Comparison of ENCODE assay signal across 20 cellular contexts in genomic region chr5:133274597-133274935, GRCh38.
DNase-seq lines count a peak whose midpoint lies in the region; ATAC-seq, FAIRE-seq and TF ChIP-seq lines count a peak whose summit lies in the region.
"Had no signal": no experiment of that assay in that cellular context is flagged by ENCODE, and none has a peak within 500 bp of the region (broad histone marks: within the 10 kb centered on the region; RNA-seq: fewer than 3 reads in every experiment).

No MANE protein-coding gene starts in this region.

- intact Hi-C loops in HepG2 (cut with micrococcal nuclease; ENCODE audit: unreplicated experiment), result no loop called here
- intact Hi-C loops in right lobe of liver (cut with DNase I), result no loop called here
- intact Hi-C loops in testis (cut with DNase I; ENCODE audit: low total_unique reads), result no loop called here

- H3K4me3 ChIP-seq in HepG2 (replicated peaks in 1 of 3; ENCODE audit: insufficient read depth in 1 of 3, low read depth in 2 of 3, low read length in 3 of 3) (no peak overlapping the region), right lobe of liver (no peak overlapping the region), fibroblast of villous mesenchyme (ENCODE audit: low read depth, low read length) (no peak overlapping the region), testis (no peak overlapping the region)
- H3K4me3 ChIP-seq: breast epithelium, stomach, upper lobe of left lung had no signal

- FAIRE-seq in HepG2 (lab: Jason Lieb, UNC), result peak; percentile 71
- FAIRE-seq: H54 had no signal

- peak; percentile 88 for ATAC-seq in HepG2
- no peak for ATAC-seq in right lobe of liver
- ATAC-seq in GM21528 (IDR thresholded peaks at IDR 0.05; ENCODE audit: low FRiP score, unreplicated experiment), result no peak
- no peak for ATAC-seq in GM18511 (IDR thresholded peaks at IDR 0.05; ENCODE audit: unreplicated experiment)
- no peak for ATAC-seq in foreskin keratinocyte
- ATAC-seq: T-helper 17 cell had no signal

- peaks cover 17% of the 10 kb centered on the region for H3K4me1 ChIP-seq in HepG2 (ENCODE audit: insufficient read depth, low read length)
- H3K4me1 ChIP-seq in right lobe of liver, result no peaks in the 10 kb centered on the region
- H3K4me1 ChIP-seq in testis, result no peaks in the 10 kb centered on the region
- no peaks in the 10 kb centered on the region for H3K4me1 ChIP-seq in foreskin keratinocyte
- H3K4me1 ChIP-seq: breast epithelium, stomach had no signal

- TF ChIP-seq POLR2A in HepG2 (IDR thresholded peaks at IDR 0.05; ENCODE audit: insufficient read depth in 1 of 2, low read depth in 2 of 2, low read length in 2 of 2), result no peak
- TF ChIP-seq POLR2A in right lobe of liver (IDR thresholded peaks at IDR 0.05), result no peak
- no peak for TF ChIP-seq POLR2A in testis (IDR thresholded peaks at IDR 0.05)

- no peak for TF ChIP-seq CTCF in HepG2 (CRISPR knock-in tag; IDR thresholded peaks at IDR 0.05)
- TF ChIP-seq CTCF in right lobe of liver (IDR thresholded peaks at IDR 0.05), result no peak
- no peak for TF ChIP-seq CTCF in fibroblast of villous mesenchyme (IDR thresholded peaks at IDR 0.05; ENCODE audit: insufficient read depth, low read depth, low read length)
- no peak for TF ChIP-seq CTCF in testis (IDR thresholded peaks at IDR 0.05)
- no peak for TF ChIP-seq CTCF in foreskin keratinocyte (conservative IDR thresholded peaks at IDR 0.05)

- CTCF ChIA-PET in HepG2 (lab: Yijun Ruan, JAX; ENCODE audit: low intra/inter-chr PET ratio, low total read pairs), result no interaction called here

- no peak overlapping the region for H3K27ac ChIP-seq in HepG2 (ENCODE audit: extremely low read length, insufficient read depth, low read length)
- no peak overlapping the region for H3K27ac ChIP-seq in right lobe of liver
- no peak overlapping the region for H3K27ac ChIP-seq in testis
- H3K27ac ChIP-seq in foreskin keratinocyte, result no peak overlapping the region
- H3K27ac ChIP-seq: breast epithelium, C4-2B, KMS-11, stomach, upper lobe of left lung had no signal

- in situ Hi-C loops in HepG2 (cut with HindIII; ENCODE audit: extremely low pct_ligation_motif_present, low pct_unique_long_range_greater_than_20kb), result no loop called here

- H3K9me3 ChIP-seq in HepG2 (ENCODE audit: low read length) (no peaks in the 10 kb centered on the region), right lobe of liver (no peaks in the 10 kb centered on the region), testis (no peaks in the 10 kb centered on the region)
- H3K9me3 ChIP-seq: breast epithelium, stomach, upper lobe of left lung had no signal

- 2% methylated on average over 5 of the region's 5 CpGs for WGBS in HepG2 (ENCODE audit: low lambda C conversion rate)
- 92% methylated on average over 4 of the region's 5 CpGs for WGBS in right lobe of liver (ENCODE audit: insufficient coverage, low coverage, low lambda C conversion rate, missing lambda C conversion rate)
- WGBS in testis, 2 donors, result 71 to 98% methylated on average over 5 of the region's 5 CpGs

- H3K9ac ChIP-seq in HepG2 (ENCODE audit: insufficient read depth, low read depth, low read length), result no peak overlapping the region
- H3K9ac ChIP-seq: KMS-11 had no signal

- no peak overlapping the region for H2AFZ ChIP-seq in HepG2 (ENCODE audit: low read length)

- H3K36me3 ChIP-seq in HepG2 (replicated peaks in 1 of 2; ENCODE audit: control insufficient read depth in 1 of 2, insufficient read depth in 2 of 2, low read length in 2 of 2), result no peaks in the 10 kb centered on the region
- H3K36me3 ChIP-seq in right lobe of liver, result no peaks in the 10 kb centered on the region
- H3K36me3 ChIP-seq in testis (ENCODE audit: low read depth, missing control alignments), result no peaks in the 10 kb centered on the region
- H3K36me3 ChIP-seq: breast epithelium, stomach, upper lobe of left lung had no signal

- no TSS peak for BruUV-seq in HepG2 (replicated peaks; lab: Mats Ljungman, UMichigan)

- H3K79me2 ChIP-seq in HepG2 (ENCODE audit: insufficient read depth, low read length), result no peaks in the 10 kb centered on the region

- peak; percentile 68 for DNase-seq in HepG2 (ENCODE audit: low spot score)
- DNase-seq in right lobe of liver, result no peak
- peak; percentile 86 for DNase-seq in NCI-H82 (lab: John Stamatoyannopoulos, UW)
- DNase-seq in fibroblast of villous mesenchyme (ENCODE audit: low read depth), result peak; percentile 17
- no peak for DNase-seq in testis
- DNase-seq in foreskin keratinocyte, result no peak
- DNase-seq: activated CD4-positive, CD25-positive, alpha-beta regulatory T cell; activated CD8-positive, alpha-beta memory T cell treated with anti-CD3 and anti-CD28 coated beads for 24 hours; DND-41; NCI-H2171 treated with DMSO at 0.1 percent for 48 hours; Right ventricle myocardium superior; stomach; T-helper 17 cell; upper lobe of left lung had no signal

- TF ChIP-seq RAD21 in HepG2 (CRISPR knock-in tag; IDR thresholded peaks at IDR 0.05), result no peak

- TF ChIP-seq EP300 in HepG2 (IDR thresholded peaks at IDR 0.05; ENCODE audit: low read depth in 2 of 2, low read length in 2 of 2), result no peak
- TF ChIP-seq EP300 in HepG2 (CRISPR knock-in tag; IDR thresholded peaks at IDR 0.05; ENCODE audit: borderline replicate concordance), result no peak

- POLR2A ChIA-PET in HepG2 (lab: Yijun Ruan, JAX), result no interaction called here

- H3K4me2 ChIP-seq in HepG2 (ENCODE audit: low read depth, low read length), result no peak overlapping the region
- H3K4me2 ChIP-seq: KMS-11 had no signal

- no peaks in the 10 kb centered on the region for H4K20me1 ChIP-seq in HepG2 (ENCODE audit: insufficient read depth, low read length)

- H3K27me3 ChIP-seq in HepG2 (ENCODE audit: control insufficient read depth in 1 of 2, insufficient read depth in 2 of 2, low read length in 2 of 2), result peaks cover 0 to 34% of the 10 kb centered on the region in 2 experiments; a peak in 3 of 5 replicates
- no peaks in the 10 kb centered on the region for H3K27me3 ChIP-seq in right lobe of liver
- H3K27me3 ChIP-seq in testis, result no peaks in the 10 kb centered on the region
- no peaks in the 10 kb centered on the region for H3K27me3 ChIP-seq in foreskin keratinocyte
- H3K27me3 ChIP-seq: breast epithelium, stomach, upper lobe of left lung had no signal

TF ChIP-seq in HepG2, 621 proteins besides CTCF, POLR2A, EP300 and RAD21 (continues in another document):
- no peak for TF ChIP-seq SATB2 (CRISPR knock-in tag; IDR thresholded peaks at IDR 0.05)
- TF ChIP-seq BHLHE40 (IDR thresholded peaks at IDR 0.05; ENCODE audit: low read length), result peak; percentile 55
- no peak for TF ChIP-seq NR2C2 (CRISPR knock-in tag; IDR thresholded peaks at IDR 0.05; ENCODE audit: borderline replicate concordance)
- peak; percentile 57; the same call in 1 of the 2 replicates for TF ChIP-seq ZKSCAN8 (CRISPR knock-in tag; IDR thresholded peaks at IDR 0.05; ENCODE audit: borderline replicate concordance)
- no peak for TF ChIP-seq ZBTB33 (CRISPR knock-in tag; IDR thresholded peaks at IDR 0.05)
- TF ChIP-seq NR2F6 (IDR thresholded peaks at IDR 0.05), result 0 out of 2 replicates have a peak, but pooled peaks have one; percentile 23
- peak; percentile 29; the same call in 1 of the 2 replicates for TF ChIP-seq NR2F6 (CRISPR knock-in tag; IDR thresholded peaks at IDR 0.05)
- peak; percentile 36; the same call in 1 of the 2 replicates for TF ChIP-seq BCL6 (CRISPR knock-in tag; IDR thresholded peaks at IDR 0.05)
- peak; percentile 20; the same call in 1 of the 2 replicates for TF ChIP-seq FOXK1 (CRISPR knock-in tag; IDR thresholded peaks at IDR 0.05; ENCODE audit: borderline replicate concordance, low read depth)
- TF ChIP-seq USF2 (IDR thresholded peaks at IDR 0.05; ENCODE audit: low read depth, low read length), result peak; percentile 91
- TF ChIP-seq USF2 (CRISPR knock-in tag; IDR thresholded peaks at IDR 0.05; ENCODE audit: borderline replicate concordance), result peak; percentile 89; the same call in 1 of the 2 replicates
- TF ChIP-seq ZNF672 (CRISPR knock-in tag; IDR thresholded peaks at IDR 0.05), result no peak
- peak; percentile 14; the same call in 1 of the 2 replicates for TF ChIP-seq MAX (IDR thresholded peaks at IDR 0.05)
- TF ChIP-seq FOXA3 (CRISPR knock-in tag; IDR thresholded peaks at IDR 0.05), result peak; percentile 62
- TF ChIP-seq ELF1 (CRISPR knock-in tag; IDR thresholded peaks at IDR 0.05), result 0 out of 2 replicates have a peak, but pooled peaks have one; percentile 15
- no peak for TF ChIP-seq ZSCAN31 (CRISPR knock-in tag; IDR thresholded peaks at IDR 0.05; ENCODE audit: low read depth)
- TF ChIP-seq ARNTL (CRISPR knock-in tag; IDR thresholded peaks at IDR 0.05), result peak; percentile 53; the same call in 1 of the 2 replicates

Comparison
In these comparisons a context has a peak if more than half of its experiments do, and no peak if none do; other contexts are left out.
1. DNase-seq: peak in HepG2 (single experiment), NCI-H82 (single experiment) and fibroblast of villous mesenchyme (single experiment); none in right lobe of liver (0 of 3), testis (single experiment) and foreskin keratinocyte (0 of 2).